In genomic region chr12:9588749-9589148, GRCh38 we compare ENCODE assay signal across 22 cellular contexts. TPM values are rescaled to one million over a fixed set of nuclear protein-coding genes. Genes with fewer than 3 reads are reported as not detected.
DNase-seq lines count a peak whose midpoint lies in the region; ATAC-seq, FAIRE-seq and TF ChIP-seq lines count a peak whose summit lies in the region.
"Had no signal": no experiment of that assay in that cellular context is flagged by ENCODE, and none has a peak within 500 bp of the region (broad histone marks: within the 10 kb centered on the region; RNA-seq: fewer than 3 reads in every experiment).

No MANE protein-coding gene starts in this region.

- TF ChIP-seq RAD21 in K562 (CRISPR knock-in tag; conservative IDR thresholded peaks at IDR 0.05 in 1 of 2, IDR thresholded peaks at IDR 0.05 in 1 of 2), result no peak

- DNase-seq in G401 (ENCODE audit: low spot score), result peak; percentile 0
- no peak for DNase-seq in K562 (ENCODE audit: extremely low read depth in 1 of 4, low spot score in 3 of 4)
- DNase-seq in hepatocyte (ENCODE audit: low spot score), result peak; percentile 19
- peak; percentile 5 for DNase-seq in myocyte (ENCODE audit: low read depth)
- no peak for DNase-seq in activated naive CD4-positive, alpha-beta T cell treated with anti-CD3 and anti-CD28 coated beads, Interleukin-2, amount 50 U/mL, for 16 hours
- DNase-seq in NCI-H774 (lab: John Stamatoyannopoulos, UW), result no peak
- no peak for DNase-seq in NCI-H2107 treated with DMSO at 0.1 percent for 48 hours (lab: John Stamatoyannopoulos, UW; ENCODE audit: unreplicated experiment)
- DNase-seq: Calu3; CD8-positive, alpha-beta T cell; EL; HCEC 1CT; KG1; NCI-H1694 treated with DMSO at 0.1 percent for 48 hours; NCI-H226; NCI-H524; PC-3 had no signal

- TF ChIP-seq CTCF in K562 (IDR thresholded peaks at IDR 0.05 in 2 of 3, conservative IDR thresholded peaks at IDR 0.05 in 1 of 3; ENCODE audit: insufficient read depth in 2 of 3, low read depth in 1 of 3, low read length in 3 of 3), result no peak
- TF ChIP-seq CTCF in hepatocyte (IDR thresholded peaks at IDR 0.05; ENCODE audit: poor library complexity), result no peak

- no peak for ATAC-seq in K562
- ATAC-seq in GM18502 (IDR thresholded peaks at IDR 0.05; ENCODE audit: poor library complexity, unreplicated experiment), result no peak
- ATAC-seq: CD8-positive, alpha-beta T cell; GM23338; PC-3 had no signal

- WGBS in K562 (ENCODE audit: insufficient coverage, low coverage, missing lambda C conversion rate), result 68% methylated on average over 2 of the region's 2 CpGs
- WGBS in hepatocyte (ENCODE audit: low lambda C conversion rate, missing lambda C conversion rate), result 62% methylated on average over 2 of the region's 2 CpGs

- H3K27ac ChIP-seq in K562 (ENCODE audit: extremely low read depth, low read depth, low read length) (no peak overlapping the region), hepatocyte (no peak overlapping the region)
- H3K27ac ChIP-seq: BLaER1 treated with 17β-estradiol and CSF1 and Interleukin-3, amounts not matched to agents 10 nM and 100 nM had no signal

- H4K20me1 ChIP-seq in K562 (replicated peaks; ENCODE audit: control insufficient read depth, insufficient read depth, low read length), result no peaks in the 10 kb centered on the region
- H4K20me1 ChIP-seq in hepatocyte (ENCODE audit: insufficient read depth, poor library complexity, severe bottlenecking), result no peaks in the 10 kb centered on the region
- H4K20me1 ChIP-seq: BLaER1 treated with 17β-estradiol and CSF1 and Interleukin-3, amounts not matched to agents 10 nM and 100 nM had no signal

- H3K4me2 ChIP-seq in K562 (ENCODE audit: insufficient read depth, low read length) (no peak overlapping the region), hepatocyte (no peak overlapping the region)
- H3K4me2 ChIP-seq: BLaER1 treated with 17β-estradiol and CSF1 and Interleukin-3, amounts not matched to agents 10 nM and 100 nM; GM23338 had no signal

- peaks cover 0 to 13% of the 10 kb centered on the region in 2 experiments; a peak in 3 of 5 replicates for H3K4me1 ChIP-seq in K562 (replicated peaks in 1 of 2; ENCODE audit: control insufficient read depth in 2 of 2, insufficient read depth in 2 of 2, low read length in 2 of 2)
- no peaks in the 10 kb centered on the region for H3K4me1 ChIP-seq in hepatocyte (ENCODE audit: insufficient read depth)
- H3K4me1 ChIP-seq: BLaER1 treated with 17β-estradiol and CSF1 and Interleukin-3, amounts not matched to agents 10 nM and 100 nM had no signal

- TF ChIP-seq POLR2A in K562 (conservative IDR thresholded peaks at IDR 0.05), result no peak

- no TSS peak for BruUV-seq in K562 (replicated peaks; lab: Mats Ljungman, UMichigan)

- in situ Hi-C loops in G401 (cut with HindIII; ENCODE audit: low sequenced_read_pairs), result no loop called here
- in situ Hi-C loops in K562 (cut with MboI), result loop anchor here (10.0 kb wide), 1 partner anchor 204 kb away; no protein-coding TSS in a partner anchor

- H3K9ac ChIP-seq in K562 (ENCODE audit: insufficient read depth in 1 of 2, low read depth in 2 of 2, low read length in 2 of 2), result no peak overlapping the region
- H3K9ac ChIP-seq: BLaER1 treated with 17β-estradiol and CSF1 and Interleukin-3, amounts not matched to agents 10 nM and 100 nM had no signal

- no peaks in the 10 kb centered on the region for H3K27me3 ChIP-seq in K562 (ENCODE audit: control insufficient read depth in 2 of 2, insufficient read depth in 2 of 2, low read length in 2 of 2)
- H3K27me3 ChIP-seq in hepatocyte, result no peaks in the 10 kb centered on the region
- H3K27me3 ChIP-seq: BLaER1 treated with 17β-estradiol and CSF1 and Interleukin-3, amounts not matched to agents 10 nM and 100 nM had no signal

- POLR2A ChIA-PET in K562 (lab: Yijun Ruan, JAX), result no interaction called here

- H2AFZ ChIP-seq in K562 (ENCODE audit: low read depth, low read length), result no peak overlapping the region
- no peak overlapping the region for H2AFZ ChIP-seq in hepatocyte
- H2AFZ ChIP-seq: GM23338 had no signal

- CTCF ChIA-PET in K562 (lab: Yijun Ruan, JAX; ENCODE audit: low intra/inter-chr PET ratio), result no interaction called here

- no peaks in the 10 kb centered on the region for H3K79me2 ChIP-seq in K562 (ENCODE audit: control insufficient read depth, insufficient read depth, low read length)
- H3K79me2 ChIP-seq in hepatocyte, result no peaks in the 10 kb centered on the region

- no peaks in the 10 kb centered on the region for H3K9me3 ChIP-seq in K562 (replicated peaks; ENCODE audit: control insufficient read depth, insufficient read depth, low read depth, low read length)
- no peaks in the 10 kb centered on the region for H3K9me3 ChIP-seq in hepatocyte (ENCODE audit: low read depth)
- H3K9me3 ChIP-seq: BLaER1 treated with 17β-estradiol and CSF1 and Interleukin-3, amounts not matched to agents 10 nM and 100 nM had no signal

- no peaks in the 10 kb centered on the region for H3K9me2 ChIP-seq in hepatocyte (replicated peaks; ENCODE audit: insufficient read depth)

- H3K36me3 ChIP-seq in K562 (ENCODE audit: control insufficient read depth, insufficient read depth, low read length) (no peaks in the 10 kb centered on the region), hepatocyte (replicated peaks; ENCODE audit: insufficient read depth, low read depth) (no peaks in the 10 kb centered on the region)
- H3K36me3 ChIP-seq: BLaER1 treated with 17β-estradiol and CSF1 and Interleukin-3, amounts not matched to agents 10 nM and 100 nM had no signal

- H3K4me3 ChIP-seq in K562 (no peak overlapping the region), hepatocyte (no peak overlapping the region)
- H3K4me3 ChIP-seq: BLaER1 treated with 17β-estradiol and CSF1 and Interleukin-3, amounts not matched to agents 10 nM and 100 nM; GM23338 had no signal

- H3K9me1 ChIP-seq in K562 (ENCODE audit: control insufficient read depth, insufficient read depth, low read length), result no peaks in the 10 kb centered on the region

- intact Hi-C loops in K562 (cut with micrococcal nuclease), result loop anchor here (10.0 kb wide), 1 partner anchor 254 kb away; no protein-coding TSS in a partner anchor

- FAIRE-seq in K562 (lab: Jason Lieb, UNC), result peak; percentile 26
- FAIRE-seq: GM12891, GM18507 had no signal

- no peak for TF ChIP-seq EP300 in K562 (IDR thresholded peaks at IDR 0.05; ENCODE audit: low read length)

TF ChIP-seq in K562, 482 proteins besides CTCF, POLR2A, EP300 and RAD21:
- TF ChIP-seq ETV6 (IDR thresholded peaks at IDR 0.05; ENCODE audit: borderline replicate concordance in 1 of 2, low read depth in 2 of 2, low read length in 1 of 2) (no peak), ETV6 (CRISPR knock-in tag; IDR thresholded peaks at IDR 0.05; ENCODE audit: borderline replicate concordance) (no peak), CREB1 (IDR thresholded peaks at IDR 0.05) (no peak), CREB1 (CRISPR knock-in tag; IDR thresholded peaks at IDR 0.05) (no peak), CBFA2T2 (conservative IDR thresholded peaks at IDR 0.05) (no peak), RNF2 (IDR thresholded peaks at IDR 0.05) (no peak), ARID1B (IDR thresholded peaks at IDR 0.05) (no peak), ZNF197 (CRISPR knock-in tag; IDR thresholded peaks at IDR 0.05; ENCODE audit: low read depth) (no peak), PRMT5 (CRISPR knock-in tag; IDR thresholded peaks at IDR 0.05) (no peak), PCBP1 (IDR thresholded peaks at IDR 0.05; ENCODE audit: low read depth, low read length, poor library complexity, severe bottlenecking) (no peak), NRF1 (conservative IDR thresholded peaks at IDR 0.05 in 1 of 2, IDR thresholded peaks at IDR 0.05 in 1 of 2) (no peak), NR1H2 (CRISPR knock-in tag; IDR thresholded peaks at IDR 0.05) (no peak), ILK (tag; IDR thresholded peaks at IDR 0.05; ENCODE audit: borderline replicate concordance, low read depth) (no peak)

RNA-seq across cellular contexts. Expression of gene KLRB1, which starts 19.0 kb away (rescaled TPM):
- total RNA-seq in G401 (2014; rRNA removed; shearing (Covaris generic)), result not detected in 2 replicates
- not detected in 2 replicates for total RNA-seq in K562 (2011; cell fraction: chromatin; rRNA removed; ENCODE audit: low replicate concordance)
- not detected in 2 replicates for total RNA-seq in K562 (2011; cell fraction: nucleolus; rRNA removed)
- not detected in 2 replicates for total RNA-seq in K562 (2011; cell fraction: nucleoplasm; rRNA removed)
- total RNA-seq in K562 (2014; rRNA removed), result not detected in 2 replicates
- not detected in 2 replicates for total RNA-seq in K562 (2014; rRNA removed; fragmentation: Illumina TruSeq; extraction: Trizol)
- total RNA-seq in K562 (2015; rRNA removed; fragmentation: Illumina TruSeq; extraction: Trizol), result not detected in 2 replicates
- not detected in 2 replicates for total RNA-seq in K562 (2021)
- polyA plus RNA-seq in K562 (2011; rRNA removed), result not detected in 2 replicates
- polyA plus RNA-seq in K562 (2011; cell fraction: cytosol; rRNA removed), result not detected in 2 replicates
- polyA plus RNA-seq in K562 (2011; cell fraction: nucleus; rRNA removed), result not detected in 2 replicates
- polyA plus RNA-seq in K562 (2012), result not detected in 2 replicates
- polyA plus RNA-seq in K562 (2014; fragmentation: Illumina TruSeq; extraction: Trizol), result not detected in 2 replicates
- polyA plus RNA-seq in K562 (2014; fragmentation: Nextera tagmentation; extraction: Ambion mirVana), result not detected
- polyA plus RNA-seq in K562 (2014; rRNA removed), result not detected in 2 replicates
- not detected in 2 replicates for polyA minus RNA-seq in K562 (2011; rRNA and poly(A)+ RNA removed)
- polyA minus RNA-seq in K562 (2011; cell fraction: cytosol; rRNA and poly(A)+ RNA removed), result not detected in 2 replicates
- polyA minus RNA-seq in K562 (2011; cell fraction: nucleus; rRNA and poly(A)+ RNA removed), result not detected in 2 replicates
- not detected in 2 replicates for total RNA-seq in hepatocyte
- polyA plus RNA-seq in hepatocyte, result not detected in 2 replicates
- total RNA-seq in myocyte, result not detected in 2 replicates
- not detected for polyA plus RNA-seq in myocyte (2012)
- total RNA-seq: A673, Calu3, GM23338, PC-3 had no signal

Comparison
In these comparisons a context has a peak if more than half of its experiments do, and no peak if none do; other contexts are left out.
1. DNase-seq: peak in G401 (single experiment), hepatocyte (single experiment) and myocyte (single experiment); none in K562 (0 of 4), activated naive CD4-positive, alpha-beta T cell treated with anti-CD3 and anti-CD28 coated beads, Interleukin-2, amount 50 U/mL, for 16 hours (single experiment), NCI-H774 (single experiment) and NCI-H2107 treated with DMSO at 0.1 percent for 48 hours (single experiment).